Comparison of ENCODE assay signal across 10 cellular contexts in the genomic region with DNA sequence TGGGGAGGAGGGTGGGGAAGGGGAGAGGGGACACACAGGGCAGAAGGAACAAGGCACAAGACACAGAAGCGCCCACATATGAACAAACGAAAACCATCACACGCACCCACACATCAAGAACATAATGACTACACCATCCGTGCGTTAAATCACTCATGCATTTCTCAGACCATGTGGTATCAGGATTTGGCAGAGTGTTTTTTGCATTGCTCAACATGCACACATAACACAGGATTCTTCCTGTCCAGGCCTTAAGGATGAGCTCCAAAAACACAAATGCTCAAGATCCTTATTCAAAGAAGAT.
DNase-seq lines count a peak whose midpoint lies in the region; ATAC-seq and TF ChIP-seq lines count a peak whose summit lies in the region.
"Had no signal": no experiment of that assay in that cellular context is flagged by ENCODE, and none has a peak within 500 bp of the region (broad histone marks: within the 10 kb centered on the region; RNA-seq: fewer than 3 reads in every experiment).

No MANE protein-coding gene starts in this region.

- peak overlapping the region; percentile 93 for H3K27ac Mint-ChIP-seq in central memory CD8-positive, alpha-beta T cell (ENCODE audit: low read depth)

- ATAC-seq in GM19035 (IDR thresholded peaks at IDR 0.05; ENCODE audit: unreplicated experiment) (peak; percentile 73), HG03280 (IDR thresholded peaks at IDR 0.05; ENCODE audit: unreplicated experiment) (peak; percentile 61), GM21825 (IDR thresholded peaks at IDR 0.05; ENCODE audit: unreplicated experiment) (no peak)
- peak; percentile 49 for ATAC-seq in central memory CD8-positive, alpha-beta T cell (replicated peaks; ENCODE audit: extremely low read depth, poor library complexity, severe bottlenecking)

- peaks cover 20% of the 10 kb centered on the region for H3K4me1 Mint-ChIP-seq in central memory CD8-positive, alpha-beta T cell

- H3K36me3 Mint-ChIP-seq in central memory CD8-positive, alpha-beta T cell (ENCODE audit: insufficient read depth) = no peaks in the 10 kb centered on the region

- H3K9me3 Mint-ChIP-seq in central memory CD8-positive, alpha-beta T cell = no peaks in the 10 kb centered on the region

- H3K4me3 Mint-ChIP-seq in central memory CD8-positive, alpha-beta T cell = peak overlapping the region; percentile 81

- intact Hi-C loops in dorsolateral prefrontal cortex (cut with DNase I) = no loop called here

- H3K27me3 ChIP-seq in dorsolateral prefrontal cortex = no peaks in the 10 kb centered on the region

- DNase-seq in Daoy (ENCODE audit: low read depth) = peak; percentile 22
- DNase-seq in central memory CD8-positive, alpha-beta T cell (ENCODE audit: low spot score in 2 of 2) = no peak
- no peak for DNase-seq in ecto neural progenitor cell (ENCODE audit: low spot score)
- DNase-seq in T-helper 9 cell = no peak
- no peak for DNase-seq in dorsolateral prefrontal cortex
- DNase-seq: cerebellar nuclear complex, SHP77 treated with DMSO at 0.1 percent for 48 hours had no signal

- no peak for TF ChIP-seq CTCF in dorsolateral prefrontal cortex (IDR thresholded peaks at IDR 0.05 in 54 of 56, conservative IDR thresholded peaks at IDR 0.05 in 2 of 56; ENCODE audit: low read depth in 1 of 56, partially characterized antibody in 56 of 56)

- H3K27ac ChIP-seq in dorsolateral prefrontal cortex = no peak overlapping the region

- no peaks in the 10 kb centered on the region for H3K27me3 Mint-ChIP-seq in central memory CD8-positive, alpha-beta T cell

- no peak overlapping the region for H3K4me3 ChIP-seq in dorsolateral prefrontal cortex
